Comparison of ENCODE assay signal across 1 cellular context in genomic region chr3:72296477-72297111, GRCh38.
TF ChIP-seq lines count a peak whose summit lies in the region.

No MANE protein-coding gene starts in this region.

TF ChIP-seq in IMR-90, 13 proteins besides CTCF, POLR2A, EP300 and RAD21 (continued from another document):
- TF ChIP-seq ELK1 (IDR thresholded peaks at IDR 0.05; ENCODE audit: borderline replicate concordance, low read depth, low read length) (no peak), CEBPB (IDR thresholded peaks at IDR 0.05; ENCODE audit: low read depth, low read length) (no peak), RFX5 (IDR thresholded peaks at IDR 0.05; ENCODE audit: low read depth, low read length) (no peak)
